In the genomic region with DNA sequence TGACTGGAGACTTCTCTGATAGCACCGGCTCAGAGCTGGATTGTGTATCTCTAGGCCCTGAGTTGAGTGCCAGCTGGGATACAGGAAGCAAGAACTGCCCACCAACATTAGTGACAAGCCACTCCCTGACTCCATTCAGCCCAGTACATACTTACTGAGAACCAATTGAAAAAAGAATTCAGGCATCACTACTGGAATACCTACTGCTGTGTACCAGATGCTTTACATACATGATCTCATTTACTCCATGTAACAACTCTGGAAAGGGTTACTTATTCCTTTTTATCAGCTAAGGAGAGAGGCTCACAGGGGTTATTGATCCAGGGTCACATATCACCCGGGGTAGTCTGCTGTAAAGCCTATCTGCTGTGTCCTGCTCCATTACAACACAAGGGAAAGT, we compare ENCODE assay signal across 27 cellular contexts. TPM values are rescaled to one million over a fixed set of nuclear protein-coding genes. Genes with fewer than 3 reads are reported as not detected.
DNase-seq lines count a peak whose midpoint lies in the region; TF ChIP-seq lines count a peak whose summit lies in the region.
"Had no signal": no experiment of that assay in that cellular context is flagged by ENCODE, and none has a peak within 500 bp of the region (broad histone marks: within the 10 kb centered on the region; RNA-seq: fewer than 3 reads in every experiment).

No MANE protein-coding gene starts in this region.

- H3K27ac Mint-ChIP-seq in T-helper 2 cell treated with Interferon-gamma antibody and Interleukin-4, amounts not matched to agents 5 μg/mL and 100 μg/mL, for 36 hours: no peak overlapping the region
- peak overlapping the region in 1 of 8 donors; percentile 2 for H3K27ac Mint-ChIP-seq in CD8-positive, alpha-beta memory T cell
- no peak overlapping the region for H3K27ac Mint-ChIP-seq in nephron progenitor cell
- H3K27ac Mint-ChIP-seq: activated T-cell treated with anti-CD3 and anti-CD28 coated beads, Interleukin-2, amount 50 U/mL, for 24 hours; dendritic cell treated with granulocyte-macrophage colony-stimulating factor and Interleukin-4, amounts not matched to agents 40 ng/mL and 50 ng/mL, for 4 days; stimulated activated effector memory CD8-positive, alpha-beta T cell treated with anti-CD3 and anti-CD28 coated beads, Interleukin-12 subunit alpha, Interleukin-12 subunit beta, amount 100 ng/mL, for 72 hours had no signal

- H3K4me1 ChIP-seq in CD8-positive, alpha-beta memory T cell (ENCODE audit: insufficient read depth, low read length): no peaks in the 10 kb centered on the region
- no peaks in the 10 kb centered on the region for H3K4me1 ChIP-seq in ascending aorta

- peaks cover 40% of the 10 kb centered on the region for H3K27me3 ChIP-seq in CD8-positive, alpha-beta memory T cell (ENCODE audit: insufficient read depth, low read length, poor library complexity, severe bottlenecking)
- peaks cover 4% of the 10 kb centered on the region for H3K27me3 ChIP-seq in ascending aorta

- peaks cover 60% of the 10 kb centered on the region for H3K27me3 Mint-ChIP-seq in T-helper 2 cell treated with Interferon-gamma antibody and Interleukin-4, amounts not matched to agents 5 μg/mL and 100 μg/mL, for 36 hours (ENCODE audit: low read depth)
- H3K27me3 Mint-ChIP-seq in CD8-positive, alpha-beta memory T cell: peaks cover 23 to 72% of the 10 kb centered on the region in 2 donors
- peaks cover 58% of the 10 kb centered on the region for H3K27me3 Mint-ChIP-seq in nephron progenitor cell (ENCODE audit: low read depth, poor library complexity)

- H3K9me3 ChIP-seq in CD8-positive, alpha-beta memory T cell (ENCODE audit: low read length): no peaks in the 10 kb centered on the region
- H3K9me3 ChIP-seq in ascending aorta: no peaks in the 10 kb centered on the region
- H3K9me3 ChIP-seq: esophagus squamous epithelium, SJSA1, upper lobe of left lung had no signal

- H3K4me3 Mint-ChIP-seq in T-helper 2 cell treated with Interferon-gamma antibody and Interleukin-4, amounts not matched to agents 5 μg/mL and 100 μg/mL, for 36 hours: peak overlapping the region; percentile 21
- H3K4me3 Mint-ChIP-seq in CD8-positive, alpha-beta memory T cell: peak overlapping the region in 6 of 7 donors; percentile 9 to 77 (median 32)
- peak overlapping the region; percentile 86 for H3K4me3 Mint-ChIP-seq in nephron progenitor cell
- H3K4me3 Mint-ChIP-seq: dendritic cell treated with granulocyte-macrophage colony-stimulating factor and Interleukin-4, amounts not matched to agents 40 ng/mL and 50 ng/mL, for 4 days had no signal

- H3K9me3 Mint-ChIP-seq in T-helper 2 cell treated with Interferon-gamma antibody and Interleukin-4, amounts not matched to agents 5 μg/mL and 100 μg/mL, for 36 hours: no peaks in the 10 kb centered on the region
- peaks cover 0 to 3% (median 2%) of the 10 kb centered on the region in 5 donors for H3K9me3 Mint-ChIP-seq in CD8-positive, alpha-beta memory T cell
- no peaks in the 10 kb centered on the region for H3K9me3 Mint-ChIP-seq in nephron progenitor cell
- H3K9me3 Mint-ChIP-seq: activated T-cell treated with anti-CD3 and anti-CD28 coated beads, Interleukin-2, amount 50 U/mL, for 24 hours; dendritic cell treated with granulocyte-macrophage colony-stimulating factor and Interleukin-4, amounts not matched to agents 40 ng/mL and 50 ng/mL, for 4 days; stimulated activated effector memory CD8-positive, alpha-beta T cell treated with anti-CD3 and anti-CD28 coated beads, Interleukin-12 subunit alpha, Interleukin-12 subunit beta, amount 100 ng/mL, for 72 hours had no signal

- DNase-seq in T-helper 2 cell treated with Interferon-gamma antibody and Interleukin-4, amounts not matched to agents 5 μg/mL and 100 μg/mL, for 36 hours (ENCODE audit: low spot score): no peak
- DNase-seq in T-helper 2 cell (no peak), nephron progenitor cell (no peak), ureter (ENCODE audit: low spot score) (no peak), ascending aorta (ENCODE audit: low spot score in 2 of 2) (no peak), GM13977 (ENCODE audit: low spot score) (no peak)
- DNase-seq in CD8-positive, alpha-beta memory T cell: no peak
- DNase-seq: activated naive CD4-positive, alpha-beta T cell treated with anti-CD3 and anti-CD28 coated beads, Interleukin-2, amount 50 U/mL, for 16 hours; activated T-cell treated with anti-CD3 and anti-CD28 coated beads, Interleukin-2, amount 50 U/mL, for 24 hours; central memory CD4-positive, alpha-beta T cell; esophagus squamous epithelium; HCEC 1CT; NCI-H2029 treated with DMSO at 0.1 percent for 48 hours; NCI-H226; NCI-H774; RPMI8226; stimulated activated CD4-positive, alpha-beta T cell treated with anti-CD3 and anti-CD28 coated beads, Interleukin-12 subunit alpha, Interleukin-12 subunit beta, amount 100 ng/mL, for 4 hours; stimulated activated CD4-positive, alpha-beta T cell treated with anti-CD3 and anti-CD28 coated beads, Interleukin-4, amount 100 ng/mL, for 1 hour; upper lobe of left lung had no signal

- intact Hi-C loops in ascending aorta (cut with DNase I): no loop called here

- H3K4me1 Mint-ChIP-seq in T-helper 2 cell treated with Interferon-gamma antibody and Interleukin-4, amounts not matched to agents 5 μg/mL and 100 μg/mL, for 36 hours (ENCODE audit: low read depth): peaks cover 1% of the 10 kb centered on the region
- peaks cover 2 to 10% (median 10%) of the 10 kb centered on the region in 3 donors for H3K4me1 Mint-ChIP-seq in CD8-positive, alpha-beta memory T cell
- peaks cover 8% of the 10 kb centered on the region for H3K4me1 Mint-ChIP-seq in nephron progenitor cell
- H3K4me1 Mint-ChIP-seq: stimulated activated effector memory CD8-positive, alpha-beta T cell treated with anti-CD3 and anti-CD28 coated beads, Interleukin-12 subunit alpha, Interleukin-12 subunit beta, amount 100 ng/mL, for 72 hours had no signal

- no peaks in the 10 kb centered on the region for H3K36me3 Mint-ChIP-seq in T-helper 2 cell treated with Interferon-gamma antibody and Interleukin-4, amounts not matched to agents 5 μg/mL and 100 μg/mL, for 36 hours (ENCODE audit: low read depth)
- peaks cover 0 to 1% (median 0%) of the 10 kb centered on the region in 3 donors for H3K36me3 Mint-ChIP-seq in CD8-positive, alpha-beta memory T cell
- H3K36me3 Mint-ChIP-seq in nephron progenitor cell (ENCODE audit: low read depth): no peaks in the 10 kb centered on the region
- H3K36me3 Mint-ChIP-seq: stimulated activated effector memory CD8-positive, alpha-beta T cell treated with anti-CD3 and anti-CD28 coated beads, Interleukin-12 subunit alpha, Interleukin-12 subunit beta, amount 100 ng/mL, for 72 hours had no signal

- in situ Hi-C loops in GM13977 (cut with MboI; ENCODE audit: low pct_unique_long_range_greater_than_20kb, low sequenced_read_pairs, unreplicated experiment): no loop called here

- H3K4me3 ChIP-seq in CD8-positive, alpha-beta memory T cell (ENCODE audit: low read length): no peak overlapping the region
- H3K4me3 ChIP-seq in ascending aorta: no peak overlapping the region
- H3K4me3 ChIP-seq: hepatocyte, SJSA1 had no signal

- POLR2A ChIA-PET in CD8-positive, alpha-beta memory T cell (lab: Charles Lee): no interaction called here

- TF ChIP-seq CTCF in nephron progenitor cell (IDR thresholded peaks at IDR 0.05) (no peak), ascending aorta (IDR thresholded peaks at IDR 0.05) (no peak), GM13977 (IDR thresholded peaks at IDR 0.05; ENCODE audit: extremely low read depth, insufficient read depth, missing control alignments) (no peak)

- CTCF ChIA-PET in CD8-positive, alpha-beta memory T cell (lab: Charles Lee): no interaction called here

- no peaks in the 10 kb centered on the region for H3K36me3 ChIP-seq in CD8-positive, alpha-beta memory T cell (ENCODE audit: insufficient read depth, low read length)
- no peaks in the 10 kb centered on the region for H3K36me3 ChIP-seq in ascending aorta
- H3K36me3 ChIP-seq: esophagus squamous epithelium, SJSA1, upper lobe of left lung had no signal

- no peak overlapping the region for H3K27ac ChIP-seq in CD8-positive, alpha-beta memory T cell (ENCODE audit: low read depth, low read length)
- peak overlapping the region; percentile 81 for H3K27ac ChIP-seq in angular gyrus (ENCODE audit: low read depth, low read length)
- no peak overlapping the region for H3K27ac ChIP-seq in ascending aorta
- H3K27ac ChIP-seq: esophagus squamous epithelium, hepatocyte, SJSA1, upper lobe of left lung had no signal

RNA-seq across cellular contexts. Expression of gene SYN2, which starts 1.3 kb away (rescaled TPM):
- under 1 TPM in 1 of 2 experiments, not detected in 1; 0.09 TPM for total RNA-seq in CD8-positive, alpha-beta memory T cell
- polyA plus RNA-seq in CD8-positive, alpha-beta memory T cell: not detected
- total RNA-seq in ureter: 4.0 TPM
- total RNA-seq in ascending aorta: 4.4 TPM
- total RNA-seq: HT1080, left lobe of liver, M059J had no signal

Comparison
In these comparisons a context has a peak if more than half of its experiments do, and no peak if none do; other contexts are left out.
1. H3K4me3 Mint-ChIP-seq: peak in every context shown above with its lines; median percentile 86 in nephron progenitor cell; 32 in CD8-positive, alpha-beta memory T cell; 21 in T-helper 2 cell treated with Interferon-gamma antibody and Interleukin-4, amounts not matched to agents 5 μg/mL and 100 μg/mL, for 36 hours.